ENCODE assay signal across 6 cellular contexts in genomic region chr2:35436893-35437292, GRCh38.
A peak's percentile ranks its signal among the peaks of the same experiment; 100 is the strongest.
DNase-seq lines count a peak whose midpoint lies in the region; TF ChIP-seq lines count a peak whose summit lies in the region.
"Not testable (repeated sequence)": the region's sequence is repeated elsewhere in the genome, so short reads cannot be mapped to it uniquely, and the experiment has no call there.

No MANE protein-coding gene starts in this region.

- H3K9me3 Mint-ChIP-seq in H9, result peaks cover 7 to 11% of the 10 kb centered on the region in 2 experiments; a peak in 4 of 5 replicates
- not testable (repeated sequence) for H3K9me3 Mint-ChIP-seq in endodermal cell

- not testable (repeated sequence) for H3K27ac ChIP-seq in H9 (ENCODE audit: insufficient read length, low read depth, low read length); endodermal cell (ENCODE audit: low read depth, low read length); mesendoderm (ENCODE audit: low read depth, low read length)
- H3K27ac ChIP-seq in HUES64 (ENCODE audit: low read depth, low read length), result peak overlapping the region; percentile 60; the same call in 1 of the 2 replicates

- H2BK120ac ChIP-seq in H9 (ENCODE audit: low read depth, low read length, poor library complexity, severe bottlenecking); mesendoderm (ENCODE audit: low read depth, low read length): not testable (repeated sequence)

- DNase-seq in H9 (peak; percentile 52), NT2/D1 (ENCODE audit: low read depth, low spot score) (peak; percentile 8), endodermal cell (peak; percentile 77), iPS DF 19.7 (ENCODE audit: low read depth, low spot score) (peak; percentile 7), mesendoderm (peak; percentile 72)

- H3K9me3 ChIP-seq in H9 (ENCODE audit: control insufficient read depth, low read depth, low read length); HUES64 (ENCODE audit: insufficient read depth, low read depth, low read length); NT2/D1 (ENCODE audit: insufficient read depth, low read length); endodermal cell (ENCODE audit: control insufficient read depth, low read length): not testable (repeated sequence)

- H3K4me1 ChIP-seq in H9 (ENCODE audit: insufficient read depth, low read length); NT2/D1 (ENCODE audit: insufficient read depth, insufficient read length); endodermal cell (ENCODE audit: control insufficient read depth, insufficient read depth, low read length); mesendoderm (ENCODE audit: control insufficient read depth, low read depth, low read length): not testable (repeated sequence)
- H3K4me1 ChIP-seq in HUES64 (ENCODE audit: insufficient read depth, low read length), result peaks cover 13% of the 10 kb centered on the region

- peak overlapping the region in 2 of 3 experiments; percentile 56 to 69; a peak in 4 of 7 replicates for H3K27ac Mint-ChIP-seq in H9
- not testable (repeated sequence) for H3K27ac Mint-ChIP-seq in endodermal cell

- H3K4me3 Mint-ChIP-seq in H9, endodermal cell: not testable (repeated sequence)

- H3K4me1 Mint-ChIP-seq in H9 (peaks cover 12 to 33% of the 10 kb centered on the region in 2 experiments), endodermal cell (peaks cover 15% of the 10 kb centered on the region)

- H3K27me3 ChIP-seq in H9 (ENCODE audit: insufficient read depth, low read length); HUES64 (ENCODE audit: insufficient read depth, low read length); NT2/D1 (ENCODE audit: insufficient read depth, insufficient read length); endodermal cell (ENCODE audit: control insufficient read depth, insufficient read depth, low read length, poor library complexity, severe bottlenecking); mesendoderm (ENCODE audit: insufficient read depth, low read length, poor library complexity): not testable (repeated sequence)

- not testable (repeated sequence) for H3K56ac ChIP-seq in H9 (ENCODE audit: insufficient read length, low read depth, low read length); mesendoderm (ENCODE audit: low read length)

- H3K4ac ChIP-seq in H9 (ENCODE audit: low read depth, low read length); mesendoderm (ENCODE audit: low read depth, low read length): not testable (repeated sequence)

- not testable (repeated sequence) for H4K5ac ChIP-seq in H9 (ENCODE audit: insufficient read length, low read depth, low read length); mesendoderm (ENCODE audit: low read length)

- not testable (repeated sequence) for TF ChIP-seq CTCF in H9 (conservative IDR thresholded peaks at IDR 0.05); endodermal cell (conservative IDR thresholded peaks at IDR 0.05)

- H2AK5ac ChIP-seq in H9 (ENCODE audit: insufficient read length, low read length); mesendoderm (ENCODE audit: low read length): not testable (repeated sequence)

- not testable (repeated sequence) for H3K23ac ChIP-seq in H9 (ENCODE audit: insufficient read length, low read depth, low read length); mesendoderm (ENCODE audit: low read length)

- not testable (repeated sequence) for H3K18ac ChIP-seq in H9 (ENCODE audit: insufficient read length, low read depth, low read length); mesendoderm (ENCODE audit: low read length)

- not testable (repeated sequence) for H2BK5ac ChIP-seq in H9 (ENCODE audit: insufficient read length, low read length); mesendoderm (ENCODE audit: low read length)

- not testable (repeated sequence) for H3K9ac ChIP-seq in H9 (ENCODE audit: extremely low read depth, insufficient read length, low read length); HUES64 (ENCODE audit: low read depth, low read length); NT2/D1 (ENCODE audit: insufficient read length, low read depth); endodermal cell (ENCODE audit: extremely low read depth, low read length, poor library complexity, severe bottlenecking); mesendoderm (ENCODE audit: low read length)

- not testable (repeated sequence) for H3K79me1 ChIP-seq in H9 (ENCODE audit: insufficient read depth, low read depth, low read length, poor library complexity, severe bottlenecking); mesendoderm (ENCODE audit: low read length)

- H4K91ac ChIP-seq in H9 (ENCODE audit: insufficient read length, low read depth, low read length), result not testable (repeated sequence)

- peaks cover 20 to 46% (median 22%) of the 10 kb centered on the region in 3 experiments for H3K36me3 Mint-ChIP-seq in H9 (ENCODE audit: insufficient read depth in 1 of 3, low read depth in 3 of 3)
- peaks cover 12% of the 10 kb centered on the region for H3K36me3 Mint-ChIP-seq in endodermal cell (ENCODE audit: low read depth)

- not testable (repeated sequence) for H3K27me3 Mint-ChIP-seq in H9 (ENCODE audit: low read depth); endodermal cell (ENCODE audit: insufficient read depth)

- not testable (repeated sequence) for H2AFZ ChIP-seq in H9 (ENCODE audit: low read length)

- not testable (repeated sequence) for H3K4me2 ChIP-seq in H9 (ENCODE audit: insufficient read depth, insufficient read length, low read length); mesendoderm (ENCODE audit: low read length)

- H3K36me3 ChIP-seq in HUES64 (ENCODE audit: insufficient read depth, low read length); NT2/D1 (ENCODE audit: insufficient read depth, insufficient read length, low read length); endodermal cell (ENCODE audit: control insufficient read depth, insufficient read depth, low read length); mesendoderm (ENCODE audit: control insufficient read depth, insufficient read depth, low read length): not testable (repeated sequence)

- H3K79me2 ChIP-seq in H9 (ENCODE audit: insufficient read depth, low read length); mesendoderm (ENCODE audit: control insufficient read depth, insufficient read depth, low read length): not testable (repeated sequence)

- H3K4me3 ChIP-seq in HUES64 (ENCODE audit: low read length); NT2/D1 (ENCODE audit: insufficient read length, low read depth); endodermal cell (ENCODE audit: low read length); mesendoderm (ENCODE audit: low read length): not testable (repeated sequence)

- not testable (repeated sequence) for H2BK20ac ChIP-seq in H9 (ENCODE audit: low read depth, low read length, poor library complexity, severe bottlenecking)

- not testable (repeated sequence) for H2BK12ac ChIP-seq in H9 (ENCODE audit: insufficient read length, low read depth, low read length)

- not testable (repeated sequence) for H4K20me1 ChIP-seq in H9 (ENCODE audit: control insufficient read depth, insufficient read depth, insufficient read length)

- H4K8ac ChIP-seq in H9 (replicated peaks; ENCODE audit: insufficient read length, low read depth, low read length); mesendoderm (ENCODE audit: low read depth, low read length): not testable (repeated sequence)

- no CpG with 5 or more reads among the region's 5 CpGs for WGBS in H9 (ENCODE audit: extremely low coverage, insufficient read length, low lambda C conversion rate)
- WGBS in HUES64, result 29% methylated on average over 5 of the region's 5 CpGs
- 34% methylated on average over 5 of the region's 5 CpGs; no CpG with 5 or more reads in 1 of the 2 experiments for WGBS in endodermal cell (ENCODE audit: insufficient coverage in 1 of 2, insufficient read length in 1 of 2), 2 experiments
- no CpG with 5 or more reads among the region's 5 CpGs for WGBS in mesendoderm (ENCODE audit: extremely low coverage, insufficient coverage, low lambda C conversion rate)

- H3K14ac ChIP-seq in H9 (ENCODE audit: insufficient read depth, low read length), result not testable (repeated sequence)

- H2BK15ac ChIP-seq in H9 (ENCODE audit: low read depth, low read length); mesendoderm (replicated peaks; ENCODE audit: low read depth): not testable (repeated sequence)

- H3K23me2 ChIP-seq in H9 (ENCODE audit: insufficient read length, low read depth, low read length, poor library complexity, severe bottlenecking), result not testable (repeated sequence)

- not testable (repeated sequence) for H3T11ph ChIP-seq in H9 (ENCODE audit: low read length)

Comparison
In these comparisons a context has a peak if more than half of its experiments do, and no peak if none do; other contexts are left out.
1. DNase-seq: peak in every context shown above with its lines; median percentile 77 in endodermal cell; 72 in mesendoderm; 52 in H9; 8 in NT2/D1; 7 in iPS DF 19.7.